15 cellular contexts compared by ENCODE assay signal in the genomic region with DNA sequence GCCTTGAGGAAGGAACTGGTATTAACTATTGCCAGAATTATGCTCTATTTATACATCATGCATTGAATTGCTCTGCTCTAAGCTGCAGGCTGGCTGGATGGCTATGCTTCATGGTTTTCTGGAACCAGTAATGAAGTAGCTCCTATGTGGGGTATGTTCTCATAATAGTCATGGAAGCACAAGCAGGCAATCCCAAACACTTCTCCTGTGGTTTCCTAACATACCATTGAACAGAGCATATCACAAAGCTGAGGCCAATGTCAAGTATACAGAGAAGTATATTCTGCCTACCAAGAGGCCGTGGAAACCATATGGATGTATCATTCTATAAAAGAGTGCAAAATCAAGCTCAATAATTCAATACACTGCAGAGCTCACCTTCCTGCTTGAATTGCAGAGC.
DNase-seq lines count a peak whose midpoint lies in the region; ATAC-seq, FAIRE-seq and TF ChIP-seq lines count a peak whose summit lies in the region.
"Had no signal": no experiment of that assay in that cellular context is flagged by ENCODE, and none has a peak within 500 bp of the region (broad histone marks: within the 10 kb centered on the region; RNA-seq: fewer than 3 reads in every experiment).

No MANE protein-coding gene starts in this region.

- H3K9me3 ChIP-seq in SK-N-MC (ENCODE audit: low read depth, low read length): no peaks in the 10 kb centered on the region
- H3K9me3 ChIP-seq in endothelial cell of umbilical vein (replicated peaks; ENCODE audit: control insufficient read depth, insufficient read depth, low read length): no peaks in the 10 kb centered on the region
- H3K9me3 ChIP-seq in breast epithelium: no peaks in the 10 kb centered on the region
- H3K9me3 ChIP-seq: HAP-1 had no signal

- H3K9me1 ChIP-seq in endothelial cell of umbilical vein (replicated peaks; ENCODE audit: control insufficient read depth, extremely low read depth, insufficient read depth, low read length): no peaks in the 10 kb centered on the region

- no peak overlapping the region for H3K4me2 ChIP-seq in endothelial cell of umbilical vein (ENCODE audit: insufficient read depth, low read length)

- no peaks in the 10 kb centered on the region for H4K20me1 ChIP-seq in endothelial cell of umbilical vein (replicated peaks; ENCODE audit: control insufficient read depth, extremely low read depth, insufficient read depth, low read length)

- CTCF ChIA-PET in endothelial cell of umbilical vein (lab: Charles Lee): interaction anchor here (0.9 to 1.2 kb wide), 3 partner anchors 16 to 99 kb away, joined by 3 to 5 read pairs (median 4); no protein-coding TSS in a partner anchor

- dilution Hi-C loops in endothelial cell of umbilical vein (cut with MboI; ENCODE audit: extremely low pct_ligation_motif_present, low sequenced_read_pairs): no loop called here

- BruUV-seq in endothelial cell of umbilical vein (replicated peaks; lab: Mats Ljungman, UMichigan): no TSS peak

- POLR2A ChIA-PET in endothelial cell of umbilical vein (lab: Charles Lee): no interaction called here

- H3K4me3 ChIP-seq in SK-N-MC (no peak overlapping the region), endothelial cell of umbilical vein (replicated peaks in 1 of 3; ENCODE audit: insufficient read depth in 1 of 3, low read depth in 1 of 3, low read length in 3 of 3) (no peak overlapping the region), breast epithelium (no peak overlapping the region)
- H3K4me3 ChIP-seq: HAP-1 had no signal

- DNase-seq in HTR-8/SVneo (ENCODE audit: insufficient read length, low spot score) (no peak), SK-N-MC (ENCODE audit: low read depth, low spot score) (peak; percentile 42), endothelial cell of umbilical vein (ENCODE audit: low read depth, low spot score) (peak; percentile 1), iris pigment epithelial cell (ENCODE audit: low read depth) (peak; percentile 37), D721Med (ENCODE audit: insufficient read length, low spot score) (no peak), breast epithelium (ENCODE audit: low spot score in 2 of 2) (no peak)
- DNase-seq: C1 segment of cervical spinal cord; Calu3; CD4-positive, alpha-beta T cell; DMS79 had no signal

- H3K27me3 ChIP-seq in endothelial cell of umbilical vein (ENCODE audit: control insufficient read depth in 2 of 2, insufficient read depth in 2 of 2, low read length in 2 of 2) (no peaks in the 10 kb centered on the region), breast epithelium (no peaks in the 10 kb centered on the region)

- H3K4me1 ChIP-seq in endothelial cell of umbilical vein (ENCODE audit: control insufficient read depth, extremely low read depth, insufficient read depth, low read length) (peaks cover 8% of the 10 kb centered on the region), breast epithelium (no peaks in the 10 kb centered on the region)
- H3K4me1 ChIP-seq: HAP-1 had no signal

- intact Hi-C loops in endothelial cell of umbilical vein (cut with micrococcal nuclease): no loop called here
- intact Hi-C loops in breast epithelium (cut with DNase I; ENCODE audit: low total_unique reads): no loop called here

- no peak overlapping the region for H3K27ac ChIP-seq in SK-N-MC
- H3K27ac ChIP-seq in endothelial cell of umbilical vein (ENCODE audit: insufficient read depth, low read depth, low read length): no peak overlapping the region
- H3K27ac ChIP-seq in breast epithelium: no peak overlapping the region

- TF ChIP-seq POLR2A in endothelial cell of umbilical vein (IDR thresholded peaks at IDR 0.05; ENCODE audit: low read depth, low read length) (no peak), breast epithelium (IDR thresholded peaks at IDR 0.05) (no peak)

- FAIRE-seq in HTR-8/SVneo (lab: Jason Lieb, UNC): peak; percentile 13
- FAIRE-seq in endothelial cell of umbilical vein (lab: Jason Lieb, UNC): no peak
- no peak for FAIRE-seq in D721Med (lab: Jason Lieb, UNC)
- FAIRE-seq: GM12891, H1 had no signal

- no peaks in the 10 kb centered on the region for H3K79me2 ChIP-seq in endothelial cell of umbilical vein (ENCODE audit: control insufficient read depth, insufficient read depth, low read length)

- TF ChIP-seq CTCF in endothelial cell of umbilical vein (IDR thresholded peaks at IDR 0.05; ENCODE audit: extremely low read depth in 1 of 2, insufficient read depth in 1 of 2, low read depth in 1 of 2, low read length in 2 of 2): no peak
- TF ChIP-seq CTCF in D721Med (IDR thresholded peaks at IDR 0.05; ENCODE audit: insufficient read depth, missing control alignments): no peak
- TF ChIP-seq CTCF in breast epithelium (IDR thresholded peaks at IDR 0.05): no peak

- H3K9ac ChIP-seq in SK-N-MC (ENCODE audit: insufficient read length) (no peak overlapping the region), endothelial cell of umbilical vein (replicated peaks; ENCODE audit: extremely low read depth, insufficient read depth, low read length) (no peak overlapping the region)

- H2AFZ ChIP-seq in endothelial cell of umbilical vein (ENCODE audit: low read depth, low read length): no peak overlapping the region

- no peak for ATAC-seq in HG03432 (IDR thresholded peaks at IDR 0.05; ENCODE audit: unreplicated experiment)
- ATAC-seq in HG03280 (IDR thresholded peaks at IDR 0.05; ENCODE audit: unreplicated experiment): no peak

- no peaks in the 10 kb centered on the region for H3K36me3 ChIP-seq in SK-N-MC (ENCODE audit: insufficient read depth, low read length)
- H3K36me3 ChIP-seq in endothelial cell of umbilical vein (ENCODE audit: control insufficient read depth in 2 of 2, extremely low read depth in 1 of 2, insufficient read depth in 2 of 2, low read length in 2 of 2): no peaks in the 10 kb centered on the region
- no peaks in the 10 kb centered on the region for H3K36me3 ChIP-seq in breast epithelium
- H3K36me3 ChIP-seq: HAP-1 had no signal

TF ChIP-seq in endothelial cell of umbilical vein, 7 proteins besides CTCF, POLR2A, EP300 and RAD21:
- TF ChIP-seq MYC (IDR thresholded peaks at IDR 0.05; ENCODE audit: low read depth, low read length) (no peak), EZH2 (IDR thresholded peaks at IDR 0.05; ENCODE audit: borderline replicate concordance, low read depth, low read length, severe bottlenecking) (no peak), POLR2AphosphoS5 (IDR thresholded peaks at IDR 0.05; ENCODE audit: insufficient read depth, low read depth, low read length) (no peak), JUN (IDR thresholded peaks at IDR 0.05; ENCODE audit: borderline replicate concordance, insufficient read depth, insufficient read length, low read depth) (no peak), GATA2 (IDR thresholded peaks at IDR 0.05; ENCODE audit: insufficient read depth, insufficient read length, low read depth, low read length) (no peak), FOS (IDR thresholded peaks at IDR 0.05; ENCODE audit: borderline replicate concordance, insufficient read depth, low read length) (no peak)
- TF ChIP-seq, protein P1, sequence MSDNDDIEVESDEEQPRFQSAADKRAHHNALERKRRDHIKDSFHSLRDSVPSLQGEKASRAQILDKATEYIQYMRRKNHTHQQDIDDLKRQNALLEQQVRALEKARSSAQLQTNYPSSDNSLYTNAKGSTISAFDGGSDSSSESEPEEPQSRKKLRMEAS (IDR thresholded peaks at IDR 0.05; ENCODE audit: insufficient read depth, insufficient read length): no peak
TF ChIP-seq in endothelial cell of umbilical vein: peak in this region for 0.

Comparison
In these comparisons a context has a peak if more than half of its experiments do, and no peak if none do; other contexts are left out.
1. DNase-seq: peak in SK-N-MC (single experiment), endothelial cell of umbilical vein (single experiment) and iris pigment epithelial cell (single experiment); none in HTR-8/SVneo (single experiment), D721Med (single experiment) and breast epithelium (0 of 2).